1 cellular context compared by ENCODE assay signal in genomic region chr20:10673831-10674683, GRCh38.
A peak's percentile ranks its signal among the peaks of the same experiment; 100 is the strongest.
TF ChIP-seq lines count a peak whose summit lies in the region.

Gene JAG1, minus strand, starts transcription at chr20:10673999. Its CDS starts 469 bp downstream, at chr20:10673530.

TF ChIP-seq in HepG2, 621 proteins besides CTCF, POLR2A, EP300 and RAD21 (continued from another document and continues in another):
- TF ChIP-seq ZNF414 (CRISPR knock-in tag; IDR thresholded peaks at IDR 0.05) (no peak), ZGPAT (CRISPR knock-in tag; IDR thresholded peaks at IDR 0.05) (peak; percentile 85), SAFB2 (CRISPR knock-in tag; IDR thresholded peaks at IDR 0.05; ENCODE audit: borderline replicate concordance, low read depth) (peak; percentile 45; the same call in 1 of the 2 replicates), ZNF12 (CRISPR knock-in tag; IDR thresholded peaks at IDR 0.05) (no peak), MAZ (IDR thresholded peaks at IDR 0.05; ENCODE audit: borderline replicate concordance, low read depth, low read length) (peak; percentile 99), MAZ (CRISPR knock-in tag; IDR thresholded peaks at IDR 0.05; ENCODE audit: low read depth) (peak; percentile 98), ZMYM2 (CRISPR knock-in tag; IDR thresholded peaks at IDR 0.05) (peak; percentile 43; the same call in 1 of the 2 replicates), GRHL1 (CRISPR knock-in tag; conservative IDR thresholded peaks at IDR 0.05) (no peak), ZNF431 (CRISPR knock-in tag; IDR thresholded peaks at IDR 0.05; ENCODE audit: borderline replicate concordance, low read depth) (peak; percentile 63; the same call in 1 of the 2 replicates), CEBPG (CRISPR knock-in tag; IDR thresholded peaks at IDR 0.05) (peak; percentile 27; the same call in 1 of the 2 replicates), TSC22D2 (CRISPR knock-in tag; IDR thresholded peaks at IDR 0.05; ENCODE audit: borderline replicate concordance) (peak; percentile 42), ZIK1 (CRISPR knock-in tag; IDR thresholded peaks at IDR 0.05; ENCODE audit: borderline replicate concordance, low read depth) (no peak), MIER2 (CRISPR knock-in tag; IDR thresholded peaks at IDR 0.05) (0 out of 2 replicates have a peak, but pooled peaks have one; percentile 45), ZBTB7A (CRISPR knock-in tag; IDR thresholded peaks at IDR 0.05) (peak; percentile 88), AHR (CRISPR knock-in tag; IDR thresholded peaks at IDR 0.05) (peak; percentile 81), KMT2B (CRISPR knock-in tag; IDR thresholded peaks at IDR 0.05) (peak; percentile 53), ARNT (IDR thresholded peaks at IDR 0.05) (no peak), ZSCAN12 (CRISPR knock-in tag; IDR thresholded peaks at IDR 0.05) (0 out of 2 replicates have a peak, but pooled peaks have one; percentile 65), STAT5B (CRISPR knock-in tag; IDR thresholded peaks at IDR 0.05) (no peak), NFE2 (CRISPR knock-in tag; IDR thresholded peaks at IDR 0.05) (no peak), ZNF292 (CRISPR knock-in tag; IDR thresholded peaks at IDR 0.05; ENCODE audit: borderline replicate concordance, low read depth) (peak; percentile 46; the same call in 1 of the 2 replicates), ZKSCAN5 (CRISPR knock-in tag; IDR thresholded peaks at IDR 0.05) (no peak), ZBTB4 (CRISPR knock-in tag; IDR thresholded peaks at IDR 0.05; ENCODE audit: borderline replicate concordance) (peak; percentile 10; the same call in 1 of the 2 replicates), ZNF768 (CRISPR knock-in tag; IDR thresholded peaks at IDR 0.05) (peak; percentile 56; the same call in 1 of the 2 replicates), ZNF567 (CRISPR knock-in tag; IDR thresholded peaks at IDR 0.05; ENCODE audit: borderline replicate concordance) (no peak), ZNF225 (CRISPR knock-in tag; IDR thresholded peaks at IDR 0.05) (peak; percentile 50; the same call in 1 of the 2 replicates), MLX (CRISPR knock-in tag; IDR thresholded peaks at IDR 0.05) (peak; percentile 56; the same call in 1 of the 2 replicates), POLR2G (IDR thresholded peaks at IDR 0.05; ENCODE audit: low read depth, low read length) (peak; percentile 100), HIVEP1 (CRISPR knock-in tag; IDR thresholded peaks at IDR 0.05) (no peak; the same call in none of the 2 replicates), ZNF512 (CRISPR knock-in tag; IDR thresholded peaks at IDR 0.05) (no peak), ONECUT2 (CRISPR knock-in tag; IDR thresholded peaks at IDR 0.05) (0 out of 2 replicates have a peak, but pooled peaks have one; percentile 47), MTA1 (CRISPR knock-in tag; IDR thresholded peaks at IDR 0.05; ENCODE audit: borderline replicate concordance) (peak; percentile 90), TFDP1 (CRISPR knock-in tag; IDR thresholded peaks at IDR 0.05; ENCODE audit: borderline replicate concordance) (peak; percentile 81; the same call in 1 of the 2 replicates), KAT8 (CRISPR knock-in tag; IDR thresholded peaks at IDR 0.05) (peak; percentile 78), PCBP2 (optimal IDR thresholded peaks at IDR 0.05; ENCODE audit: low read depth, low read length, poor library complexity, severe bottlenecking) (peak; percentile 83), NCOR1 (IDR thresholded peaks at IDR 0.05; ENCODE audit: borderline replicate concordance, low read length) (0 out of 2 replicates have a peak, but pooled peaks have one; percentile 60), RARG (CRISPR knock-in tag; IDR thresholded peaks at IDR 0.05; ENCODE audit: low read depth) (no peak), ZNF275 (CRISPR knock-in tag; IDR thresholded peaks at IDR 0.05; ENCODE audit: borderline replicate concordance) (no peak), ATF7-NPFF (CRISPR knock-in tag; IDR thresholded peaks at IDR 0.05; ENCODE audit: low read depth) (peak; percentile 75), ZNF547 (CRISPR knock-in tag; IDR thresholded peaks at IDR 0.05) (no peak; the same call in 1 of the 2 replicates), SYNCRIP (IDR thresholded peaks at IDR 0.05; ENCODE audit: insufficient read depth, low read depth, low read length) (no peak), ZNF501 (CRISPR knock-in tag; IDR thresholded peaks at IDR 0.05) (peak; percentile 73; the same call in 1 of the 2 replicates), ZNF224 (CRISPR knock-in tag; IDR thresholded peaks at IDR 0.05) (no peak), ZNF597 (CRISPR knock-in tag; IDR thresholded peaks at IDR 0.05) (no peak), ZNF331 (CRISPR knock-in tag; IDR thresholded peaks at IDR 0.05) (0 out of 2 replicates have a peak, but pooled peaks have one; percentile 37), TEAD2 (CRISPR knock-in tag; IDR thresholded peaks at IDR 0.05) (0 out of 2 replicates have a peak, but pooled peaks have one; percentile 43), HCFC1 (IDR thresholded peaks at IDR 0.05; ENCODE audit: low read depth, low read length) (peak; percentile 38; the same call in 1 of the 2 replicates), BRD4 (CRISPR knock-in tag; IDR thresholded peaks at IDR 0.05) (no peak; the same call in 1 of the 2 replicates), HBP1 (CRISPR knock-in tag; IDR thresholded peaks at IDR 0.05; ENCODE audit: low read depth) (peak; percentile 77), RNF2 (conservative IDR thresholded peaks at IDR 0.05; ENCODE audit: low read depth) (no peak; the same call in none of the 2 replicates), SP4 (CRISPR knock-in tag; IDR thresholded peaks at IDR 0.05) (peak; percentile 93), ZNF121 (CRISPR knock-in tag; IDR thresholded peaks at IDR 0.05) (peak; percentile 29; the same call in 1 of the 2 replicates), SUZ12 (IDR thresholded peaks at IDR 0.05; ENCODE audit: low read depth, low read length) (no peak), ZFP36 (IDR thresholded peaks at IDR 0.05; ENCODE audit: borderline replicate concordance, low read depth, low read length, partially characterized antibody) (no peak), ZNF616 (CRISPR knock-in tag; IDR thresholded peaks at IDR 0.05; ENCODE audit: low read depth) (peak; percentile 34; the same call in 1 of the 2 replicates)
